Comparison of ENCODE assay signal across 12 cellular contexts in genomic region chr2:68740184-68740914, GRCh38. TPM values are rescaled to one million over a fixed set of nuclear protein-coding genes. Genes with fewer than 3 reads are reported as not detected.
DNase-seq lines count a peak whose midpoint lies in the region; ATAC-seq lines count a peak whose summit lies in the region.
"Had no signal": no experiment of that assay in that cellular context is flagged by ENCODE, and none has a peak within 500 bp of the region (broad histone marks: within the 10 kb centered on the region; RNA-seq: fewer than 3 reads in every experiment).

No MANE protein-coding gene starts in this region.

- peak; percentile 6 for DNase-seq in activated CD4-positive, alpha-beta T cell treated with anti-CD3 and anti-CD28 coated beads, Interleukin-2, amount 10 ng/mL, durations not matched to agents 7 days and 5 days
- no peak for DNase-seq in activated CD4-positive, alpha-beta T cell treated with anti-CD3 and anti-CD28 coated beads, Interleukin-2, amount 50 U/mL, for 4 hours
- DNase-seq in T-helper 17 cell (no peak), NCI-H345 (lab: John Stamatoyannopoulos, UW) (no peak), left ventricle myocardium superior (no peak)
- no peak for DNase-seq in stimulated activated naive CD8-positive, alpha-beta T cell treated with anti-CD3 and anti-CD28 coated beads, Interleukin-15, Interleukin-2, amounts not matched to agents 100 U/mL and 50 U/mL, for 24 hours
- DNase-seq: erythroblast, NCI-H446 treated with DMSO at 0.1 percent for 48 hours, right cardiac atrium had no signal

- peaks cover 81% of the 10 kb centered on the region for H3K36me3 Mint-ChIP-seq in activated CD4-positive, alpha-beta T cell treated with anti-CD3 and anti-CD28 coated beads, Interleukin-2, amount 10 ng/mL, durations not matched to agents 7 days and 5 days (ENCODE audit: low read depth)
- peaks cover 25% of the 10 kb centered on the region for H3K36me3 Mint-ChIP-seq in T-helper 17 cell (ENCODE audit: low read depth)

- no peaks in the 10 kb centered on the region for H3K9me3 ChIP-seq in T-helper 17 cell (ENCODE audit: control insufficient read depth, low read length, poor library complexity, severe bottlenecking)
- H3K9me3 ChIP-seq: A549 had no signal

- no peak for ATAC-seq in T-helper 17 cell
- peak; percentile 35 for ATAC-seq in esophagus mucosa
- ATAC-seq in stimulated activated naive CD8-positive, alpha-beta T cell treated with anti-CD3 and anti-CD28 coated beads, Interleukin-15, Interleukin-2, amounts not matched to agents 100 U/mL and 50 U/mL, for 24 hours, result peak; percentile 51
- ATAC-seq in HG02870 (IDR thresholded peaks at IDR 0.05; ENCODE audit: unreplicated experiment), result no peak
- no peak for ATAC-seq in left ventricle myocardium superior
- ATAC-seq: A549, right cardiac atrium had no signal

- intact Hi-C loops in left ventricle myocardium superior (cut with micrococcal nuclease), result no loop called here

- H3K4me3 Mint-ChIP-seq in activated CD4-positive, alpha-beta T cell treated with anti-CD3 and anti-CD28 coated beads, Interleukin-2, amount 10 ng/mL, durations not matched to agents 7 days and 5 days, result no peak overlapping the region
- peak overlapping the region; percentile 92 for H3K4me3 Mint-ChIP-seq in T-helper 17 cell

- POLR2A ChIA-PET in activated CD4-positive, alpha-beta T cell treated with anti-CD3 and anti-CD28 coated beads, Interleukin-2, amount 10 ng/mL, durations not matched to agents 7 days and 5 days (lab: Charles Lee), result interaction anchor here (0.5 to 1.3 kb wide), 3 partner anchors 22 to 167 kb away, joined by 3 to 5 read pairs (median 4); no protein-coding TSS in a partner anchor

- peaks cover 74% of the 10 kb centered on the region for H3K4me1 Mint-ChIP-seq in activated CD4-positive, alpha-beta T cell treated with anti-CD3 and anti-CD28 coated beads, Interleukin-2, amount 10 ng/mL, durations not matched to agents 7 days and 5 days
- peaks cover 71% of the 10 kb centered on the region for H3K4me1 Mint-ChIP-seq in T-helper 17 cell

- CTCF ChIA-PET in activated CD4-positive, alpha-beta T cell treated with anti-CD3 and anti-CD28 coated beads, Interleukin-2, amount 10 ng/mL, durations not matched to agents 7 days and 5 days (lab: Charles Lee), result interaction anchor here (0.8 to 5.9 kb wide), 7 partner anchors 10 to 185 kb away, joined by 3 to 82 read pairs (median 4); no protein-coding TSS in a partner anchor

- no peak overlapping the region for H3K27ac Mint-ChIP-seq in activated CD4-positive, alpha-beta T cell treated with anti-CD3 and anti-CD28 coated beads, Interleukin-2, amount 10 ng/mL, durations not matched to agents 7 days and 5 days
- H3K27ac Mint-ChIP-seq in T-helper 17 cell, result no peak overlapping the region

- H3K27me3 Mint-ChIP-seq in activated CD4-positive, alpha-beta T cell treated with anti-CD3 and anti-CD28 coated beads, Interleukin-2, amount 10 ng/mL, durations not matched to agents 7 days and 5 days, result no peaks in the 10 kb centered on the region
- H3K27me3 Mint-ChIP-seq in T-helper 17 cell, result no peaks in the 10 kb centered on the region

- H3K9me3 Mint-ChIP-seq in activated CD4-positive, alpha-beta T cell treated with anti-CD3 and anti-CD28 coated beads, Interleukin-2, amount 10 ng/mL, durations not matched to agents 7 days and 5 days, result no peaks in the 10 kb centered on the region

RNA-seq across cellular contexts. Expression of gene ARHGAP25, which starts 5.7 kb away (rescaled TPM):
- total RNA-seq in activated CD4-positive, alpha-beta T cell treated with anti-CD3 and anti-CD28 coated beads, Interleukin-2, amount 10 ng/mL, durations not matched to agents 7 days and 5 days, result 10 to 100 TPM; 94.9 to 97.8 TPM
- total RNA-seq in T-helper 17 cell (10 to 100 TPM; 75.6 to 90.6 TPM), esophagus mucosa (3.1 TPM), left ventricle myocardium superior (5.4 TPM)

Comparison
In these comparisons a context has a peak if more than half of its experiments do, and no peak if none do; other contexts are left out.
1. ATAC-seq: peak in esophagus mucosa (single experiment) and stimulated activated naive CD8-positive, alpha-beta T cell treated with anti-CD3 and anti-CD28 coated beads, Interleukin-15, Interleukin-2, amounts not matched to agents 100 U/mL and 50 U/mL, for 24 hours (single experiment); none in T-helper 17 cell (single experiment), HG02870 (single experiment) and left ventricle myocardium superior (single experiment).
2. RNA of gene ARHGAP25, which starts 5.7 kb away (total RNA-seq): 94.9 to 97.8 TPM in activated CD4-positive, alpha-beta T cell treated with anti-CD3 and anti-CD28 coated beads, Interleukin-2, amount 10 ng/mL, durations not matched to agents 7 days and 5 days and 75.6 to 90.6 TPM in T-helper 17 cell; 5.4 TPM in left ventricle myocardium superior (single experiment) and 3.1 TPM in esophagus mucosa (single experiment); every median in the first group is over 10 times any median in the second.